Comparison of ENCODE assay signal across 9 cellular contexts in genomic region chr9:21848615-21849014, GRCh38. TPM values are rescaled to one million over a fixed set of nuclear protein-coding genes. Genes with fewer than 3 reads are reported as not detected.
"Had no signal": no experiment of that assay in that cellular context is flagged by ENCODE, and none has a peak within 500 bp of the region (broad histone marks: within the 10 kb centered on the region; RNA-seq: fewer than 3 reads in every experiment).

No MANE protein-coding gene starts in this region.

- H3K4me1 ChIP-seq: HAP-1 had no signal

- ATAC-seq: GM23338 had no signal

- H3K9ac ChIP-seq: GM23248 had no signal

- H3K4me3 ChIP-seq: GM23248, GM23338, HAP-1 had no signal

- DNase-seq: GM23248, GOT3, H7, H9, HCEC 1CT, HFFc6 had no signal

- H2AFZ ChIP-seq: GM23248, GM23338 had no signal

- H3K27ac ChIP-seq: GM23248 had no signal

- H3K4me2 ChIP-seq: GM23338 had no signal

RNA-seq across cellular contexts. Expression of gene MTAP, which starts 46.2 kb away (rescaled TPM):
- total RNA-seq: H4 had no signal
